In the genomic region with DNA sequence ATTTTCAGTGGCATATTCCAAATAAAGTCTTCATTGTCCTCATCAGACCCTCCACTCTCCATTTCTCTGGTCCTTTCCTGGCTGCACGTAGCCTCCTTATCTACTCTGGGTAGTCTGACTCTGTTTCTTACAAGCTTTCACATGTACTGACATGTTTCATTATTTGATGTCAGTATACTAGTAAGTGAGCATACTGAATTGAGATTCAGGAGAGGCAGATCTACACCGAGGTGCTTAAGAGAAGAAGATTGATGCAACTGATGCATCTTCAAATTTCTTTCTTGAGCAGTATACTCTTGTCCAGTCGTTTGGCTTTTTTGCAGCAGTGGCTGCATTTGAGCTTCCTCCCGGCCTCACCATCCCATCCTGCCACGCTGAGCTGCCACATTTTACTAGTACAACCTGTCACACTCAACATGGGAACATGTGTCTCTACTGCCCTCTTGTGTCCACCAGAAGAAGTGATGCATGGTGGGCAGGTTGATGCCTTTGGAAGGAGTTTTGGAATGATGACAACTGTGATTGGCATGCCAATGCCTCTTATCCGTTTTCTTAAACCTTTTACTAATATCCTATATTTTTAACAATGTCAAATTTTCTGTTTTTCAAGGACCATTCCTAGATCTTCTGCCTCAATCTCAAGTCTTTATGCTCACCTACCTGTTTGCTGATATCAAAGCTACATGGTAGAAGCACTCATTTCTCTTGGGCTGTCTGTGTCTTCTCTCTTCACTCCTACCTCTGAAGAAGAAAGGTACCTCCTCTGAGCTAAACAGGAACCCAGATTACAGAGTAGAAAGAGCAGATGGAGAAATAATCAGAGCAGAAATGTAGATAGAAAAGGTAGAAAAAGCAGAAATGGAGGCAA, we compare ENCODE assay signal across 9 cellular contexts. TPM values are rescaled to one million over a fixed set of nuclear protein-coding genes. Genes with fewer than 3 reads are reported as not detected.
DNase-seq lines count a peak whose midpoint lies in the region; ATAC-seq lines count a peak whose summit lies in the region.
"Had no signal": no experiment of that assay in that cellular context is flagged by ENCODE, and none has a peak within 500 bp of the region (broad histone marks: within the 10 kb centered on the region; RNA-seq: fewer than 3 reads in every experiment).

No MANE protein-coding gene starts in this region.

- peak overlapping the region in 6 of 7 donors; percentile 2 to 60 (median 53) for H3K4me3 Mint-ChIP-seq in CD8-positive, alpha-beta memory T cell
- H3K4me3 Mint-ChIP-seq in activated CD4-positive, alpha-beta T cell treated with anti-CD3 and anti-CD28 coated beads, Interleukin-2, amount 10 ng/mL, durations not matched to agents 7 days and 5 days: no peak overlapping the region
- no peak overlapping the region for H3K4me3 Mint-ChIP-seq in memory B cell

- POLR2A ChIA-PET in CD8-positive, alpha-beta memory T cell (lab: Charles Lee): no interaction called here
- POLR2A ChIA-PET in activated CD4-positive, alpha-beta T cell treated with anti-CD3 and anti-CD28 coated beads, Interleukin-2, amount 10 ng/mL, durations not matched to agents 7 days and 5 days (lab: Charles Lee): no interaction called here

- H3K9me3 Mint-ChIP-seq in CD8-positive, alpha-beta memory T cell: no peaks in the 10 kb centered on the region
- no peaks in the 10 kb centered on the region for H3K9me3 Mint-ChIP-seq in activated CD4-positive, alpha-beta T cell treated with anti-CD3 and anti-CD28 coated beads, Interleukin-2, amount 10 ng/mL, durations not matched to agents 7 days and 5 days
- no peaks in the 10 kb centered on the region for H3K9me3 Mint-ChIP-seq in memory B cell

- H3K4me1 Mint-ChIP-seq in CD8-positive, alpha-beta memory T cell: peaks cover 14 to 21% (median 18%) of the 10 kb centered on the region in 3 donors
- peaks cover 20% of the 10 kb centered on the region for H3K4me1 Mint-ChIP-seq in activated CD4-positive, alpha-beta T cell treated with anti-CD3 and anti-CD28 coated beads, Interleukin-2, amount 10 ng/mL, durations not matched to agents 7 days and 5 days
- H3K4me1 Mint-ChIP-seq in memory B cell: peaks cover 3% of the 10 kb centered on the region

- no peaks in the 10 kb centered on the region for H3K36me3 Mint-ChIP-seq in CD8-positive, alpha-beta memory T cell
- no peaks in the 10 kb centered on the region for H3K36me3 Mint-ChIP-seq in activated CD4-positive, alpha-beta T cell treated with anti-CD3 and anti-CD28 coated beads, Interleukin-2, amount 10 ng/mL, durations not matched to agents 7 days and 5 days (ENCODE audit: low read depth)
- no peaks in the 10 kb centered on the region for H3K36me3 Mint-ChIP-seq in memory B cell

- H3K4me1 ChIP-seq in CD8-positive, alpha-beta memory T cell (ENCODE audit: insufficient read depth, low read length): peaks cover 6% of the 10 kb centered on the region

- peak; percentile 28 to 75 (median 62) for DNase-seq in CD8-positive, alpha-beta memory T cell
- peak; percentile 91 to 96 for DNase-seq in NCI-H524 (lab: John Stamatoyannopoulos, UW)
- DNase-seq in activated CD4-positive, alpha-beta T cell treated with anti-CD3 and anti-CD28 coated beads, Interleukin-2, amount 10 ng/mL, durations not matched to agents 7 days and 5 days: peak; percentile 78
- DNase-seq in dermis blood vessel endothelial cell: peak; percentile 80
- DNase-seq in memory B cell (ENCODE audit: low spot score in 2 of 2): peak; percentile 40 to 53
- DNase-seq in stimulated activated CD8-positive, alpha-beta memory T cell treated with anti-CD3 and anti-CD28 coated beads, Interleukin-4, amount 100 ng/mL, for 24 hours (ENCODE audit: low read depth): peak; percentile 29

- H3K27ac Mint-ChIP-seq in CD8-positive, alpha-beta memory T cell: peak overlapping the region in 1 of 8 donors; percentile 13
- H3K27ac Mint-ChIP-seq in activated CD4-positive, alpha-beta T cell treated with anti-CD3 and anti-CD28 coated beads, Interleukin-2, amount 10 ng/mL, durations not matched to agents 7 days and 5 days: peak overlapping the region; percentile 62
- no peak overlapping the region for H3K27ac Mint-ChIP-seq in memory B cell

- no peaks in the 10 kb centered on the region for H3K9me3 ChIP-seq in CD8-positive, alpha-beta memory T cell (ENCODE audit: low read length)

- no peak overlapping the region for H3K4me3 ChIP-seq in CD8-positive, alpha-beta memory T cell (ENCODE audit: low read length)

- peaks cover 2 to 8% of the 10 kb centered on the region in 2 donors for H3K27me3 Mint-ChIP-seq in CD8-positive, alpha-beta memory T cell
- peaks cover 4% of the 10 kb centered on the region for H3K27me3 Mint-ChIP-seq in activated CD4-positive, alpha-beta T cell treated with anti-CD3 and anti-CD28 coated beads, Interleukin-2, amount 10 ng/mL, durations not matched to agents 7 days and 5 days
- H3K27me3 Mint-ChIP-seq in memory B cell: peaks cover 12% of the 10 kb centered on the region

- H3K36me3 ChIP-seq in CD8-positive, alpha-beta memory T cell (ENCODE audit: insufficient read depth, low read length): no peaks in the 10 kb centered on the region

- CTCF ChIA-PET in CD8-positive, alpha-beta memory T cell (lab: Charles Lee): interaction anchor here (0.6 to 6.3 kb wide), 35 partner anchors 9 to 427 kb away, joined by 3 to 65 read pairs (median 4); partner anchors contain the start of genes CIP2A, DZIP3 and TRAT1
- CTCF ChIA-PET in activated CD4-positive, alpha-beta T cell treated with anti-CD3 and anti-CD28 coated beads, Interleukin-2, amount 10 ng/mL, durations not matched to agents 7 days and 5 days (lab: Charles Lee): interaction anchor here (0.6 to 2.3 kb wide), 26 partner anchors 8 to 1114 kb away, joined by 3 to 10 read pairs (median 4); partner anchors contain the start of genes CIP2A and DZIP3

- H3K27me3 ChIP-seq in CD8-positive, alpha-beta memory T cell (ENCODE audit: insufficient read depth, low read length, poor library complexity, severe bottlenecking): no peaks in the 10 kb centered on the region

- ATAC-seq in GM19372 (IDR thresholded peaks at IDR 0.05; ENCODE audit: low read depth, unreplicated experiment) (peak; percentile 96), HG03442 (IDR thresholded peaks at IDR 0.05; ENCODE audit: unreplicated experiment) (peak; percentile 96), memory B cell (ENCODE audit: low read depth) (peak; percentile 72)

- no peak overlapping the region for H3K27ac ChIP-seq in CD8-positive, alpha-beta memory T cell (ENCODE audit: low read depth, low read length)

RNA-seq across cellular contexts. Expression of gene GUCA1C, which starts 38.7 kb away (rescaled TPM):
- total RNA-seq in CD8-positive, alpha-beta memory T cell: not detected
- polyA plus RNA-seq in CD8-positive, alpha-beta memory T cell: not detected
- not detected for total RNA-seq in activated CD4-positive, alpha-beta T cell treated with anti-CD3 and anti-CD28 coated beads, Interleukin-2, amount 10 ng/mL, durations not matched to agents 7 days and 5 days
- total RNA-seq in dermis blood vessel endothelial cell: 0.19 TPM in 1 of 2 replicates, not detected in the other
- total RNA-seq: T-helper 2 cell treated with Interferon-gamma antibody and Interleukin-4, amounts not matched to agents 100 ng/mL and 5 ng/mL, for 36 hours had no signal

Comparison
In these comparisons a context has a peak if more than half of its experiments do, and no peak if none do; other contexts are left out.
1. DNase-seq: peak in every context shown above with its lines; median percentile 94 in NCI-H524; 80 in dermis blood vessel endothelial cell; 78 in activated CD4-positive, alpha-beta T cell treated with anti-CD3 and anti-CD28 coated beads, Interleukin-2, amount 10 ng/mL, durations not matched to agents 7 days and 5 days; 62 in CD8-positive, alpha-beta memory T cell; 46 in memory B cell; 29 in stimulated activated CD8-positive, alpha-beta memory T cell treated with anti-CD3 and anti-CD28 coated beads, Interleukin-4, amount 100 ng/mL, for 24 hours.
2. H3K4me3 Mint-ChIP-seq: peak in CD8-positive, alpha-beta memory T cell (6 of 7); none in activated CD4-positive, alpha-beta T cell treated with anti-CD3 and anti-CD28 coated beads, Interleukin-2, amount 10 ng/mL, durations not matched to agents 7 days and 5 days (single experiment) and memory B cell (single experiment).
3. Peak in every context shown above with its lines, with median percentiles within 50 percentile points of each other: ATAC-seq.